Comparison of ENCODE assay signal across 13 cellular contexts in genomic region chr15:39625856-39626255, GRCh38. TPM values are rescaled to one million over a fixed set of nuclear protein-coding genes. Genes with fewer than 3 reads are reported as not detected.
DNase-seq lines count a peak whose midpoint lies in the region; ATAC-seq and TF ChIP-seq lines count a peak whose summit lies in the region.
"Had no signal": no experiment of that assay in that cellular context is flagged by ENCODE, and none has a peak within 500 bp of the region (broad histone marks: within the 10 kb centered on the region; RNA-seq: fewer than 3 reads in every experiment).

No MANE protein-coding gene starts in this region.

- no peak overlapping the region for H3K4me3 Mint-ChIP-seq in activated CD4-positive, alpha-beta T cell treated with anti-CD3 and anti-CD28 coated beads, Interleukin-2, amount 10 ng/mL, durations not matched to agents 7 days and 5 days
- peak overlapping the region; percentile 18 for H3K4me3 Mint-ChIP-seq in activated CD8-positive, alpha-beta T cell treated with anti-CD3 and anti-CD28 coated beads, Interleukin-2, amount 10 ng/mL, durations not matched to agents 7 days and 5 days
- no peak overlapping the region for H3K4me3 Mint-ChIP-seq in endothelial cell (ENCODE audit: unreplicated experiment)
- H3K4me3 Mint-ChIP-seq: activated naive CD4-positive, alpha-beta T cell treated with anti-CD3 and anti-CD28 coated beads, Interleukin-2, amount 50 U/mL, for 24 hours had no signal

- peaks cover 89% of the 10 kb centered on the region for H3K4me1 Mint-ChIP-seq in activated CD4-positive, alpha-beta T cell treated with anti-CD3 and anti-CD28 coated beads, Interleukin-2, amount 10 ng/mL, durations not matched to agents 7 days and 5 days
- peaks cover 96% of the 10 kb centered on the region for H3K4me1 Mint-ChIP-seq in activated CD8-positive, alpha-beta T cell treated with anti-CD3 and anti-CD28 coated beads, Interleukin-2, amount 10 ng/mL, durations not matched to agents 7 days and 5 days (ENCODE audit: low read depth)
- peaks cover 19% of the 10 kb centered on the region for H3K4me1 Mint-ChIP-seq in endothelial cell (ENCODE audit: unreplicated experiment)

- intact Hi-C loops in A673 (cut with micrococcal nuclease; ENCODE audit: unreplicated experiment) = no loop called here

- peak overlapping the region in 1 of 3 donors; percentile 19 for H3K9ac ChIP-seq in skeletal muscle tissue (ENCODE audit: low read depth in 1 of 3, low read length in 3 of 3)

- peaks cover 59% of the 10 kb centered on the region for H3K36me3 Mint-ChIP-seq in activated CD4-positive, alpha-beta T cell treated with anti-CD3 and anti-CD28 coated beads, Interleukin-2, amount 10 ng/mL, durations not matched to agents 7 days and 5 days (ENCODE audit: low read depth)
- H3K36me3 Mint-ChIP-seq in activated CD8-positive, alpha-beta T cell treated with anti-CD3 and anti-CD28 coated beads, Interleukin-2, amount 10 ng/mL, durations not matched to agents 7 days and 5 days (ENCODE audit: low read depth) = peaks cover 54% of the 10 kb centered on the region
- H3K36me3 Mint-ChIP-seq in endothelial cell (ENCODE audit: low read depth, unreplicated experiment) = no peaks in the 10 kb centered on the region

- peaks cover 35% of the 10 kb centered on the region for H3K9me3 Mint-ChIP-seq in activated CD4-positive, alpha-beta T cell treated with anti-CD3 and anti-CD28 coated beads, Interleukin-2, amount 10 ng/mL, durations not matched to agents 7 days and 5 days
- peaks cover 7% of the 10 kb centered on the region for H3K9me3 Mint-ChIP-seq in activated CD8-positive, alpha-beta T cell treated with anti-CD3 and anti-CD28 coated beads, Interleukin-2, amount 10 ng/mL, durations not matched to agents 7 days and 5 days (ENCODE audit: insufficient read depth)
- H3K9me3 Mint-ChIP-seq in endothelial cell (ENCODE audit: unreplicated experiment) = no peaks in the 10 kb centered on the region
- H3K9me3 Mint-ChIP-seq: activated naive CD4-positive, alpha-beta T cell treated with anti-CD3 and anti-CD28 coated beads, Interleukin-2, amount 50 U/mL, for 24 hours had no signal

- H3K36me3 ChIP-seq in skeletal muscle tissue (ENCODE audit: control insufficient read depth in 3 of 3, insufficient read depth in 3 of 3, low read length in 3 of 3) = peaks cover 0 to 2% (median 0%) of the 10 kb centered on the region in 3 donors
- no peaks in the 10 kb centered on the region for H3K36me3 ChIP-seq in A673 (ENCODE audit: insufficient read depth, low read length, poor library complexity, severe bottlenecking)
- H3K36me3 ChIP-seq: thoracic aorta had no signal

- H3K4me3 ChIP-seq in fibroblast of pulmonary artery (replicated peaks; ENCODE audit: low read depth, low read length) (no peak overlapping the region), skeletal muscle tissue (ENCODE audit: low read length in 3 of 3) (no peak overlapping the region), A673 (ENCODE audit: low read depth, low read length, poor library complexity, severe bottlenecking) (no peak overlapping the region)
- H3K4me3 ChIP-seq: thoracic aorta had no signal

- POLR2A ChIA-PET in activated CD4-positive, alpha-beta T cell treated with anti-CD3 and anti-CD28 coated beads, Interleukin-2, amount 10 ng/mL, durations not matched to agents 7 days and 5 days (lab: Charles Lee) = no interaction called here
- POLR2A ChIA-PET in activated CD8-positive, alpha-beta T cell treated with anti-CD3 and anti-CD28 coated beads, Interleukin-2, amount 10 ng/mL, durations not matched to agents 7 days and 5 days (lab: Charles Lee) = interaction anchor here (2.4 kb wide), 1 partner anchor 16 kb away, joined by 15 read pairs; no protein-coding TSS in a partner anchor
- POLR2A ChIA-PET in A673 (lab: Charles Lee; ENCODE audit: low non-redundant PET) = no interaction called here

- H3K27ac Mint-ChIP-seq in activated CD4-positive, alpha-beta T cell treated with anti-CD3 and anti-CD28 coated beads, Interleukin-2, amount 10 ng/mL, durations not matched to agents 7 days and 5 days = peak overlapping the region; percentile 99
- H3K27ac Mint-ChIP-seq in activated CD8-positive, alpha-beta T cell treated with anti-CD3 and anti-CD28 coated beads, Interleukin-2, amount 10 ng/mL, durations not matched to agents 7 days and 5 days = peak overlapping the region; percentile 97
- no peak overlapping the region for H3K27ac Mint-ChIP-seq in endothelial cell (ENCODE audit: unreplicated experiment)
- H3K27ac Mint-ChIP-seq: activated naive CD4-positive, alpha-beta T cell treated with anti-CD3 and anti-CD28 coated beads, Interleukin-2, amount 50 U/mL, for 24 hours had no signal

- CTCF ChIA-PET in activated CD4-positive, alpha-beta T cell treated with anti-CD3 and anti-CD28 coated beads, Interleukin-2, amount 10 ng/mL, durations not matched to agents 7 days and 5 days (lab: Charles Lee) = interaction anchor here (1.0 to 2.7 kb wide), 5 partner anchors 9 to 46 kb away, joined by 3 to 16 read pairs (median 4); no protein-coding TSS in a partner anchor
- CTCF ChIA-PET in activated CD8-positive, alpha-beta T cell treated with anti-CD3 and anti-CD28 coated beads, Interleukin-2, amount 10 ng/mL, durations not matched to agents 7 days and 5 days (lab: Charles Lee) = interaction anchor here (0.8 to 7.5 kb wide), 8 partner anchors 10 to 926 kb away, joined by 3 to 61 read pairs (median 12); partner anchors contain the start of gene THBS1
- CTCF ChIA-PET in A673 (lab: Charles Lee) = no interaction called here

- no TSS peak for BruUV-seq in A673 (replicated peaks; lab: Mats Ljungman, UMichigan)

- no peaks in the 10 kb centered on the region for H3K9me3 ChIP-seq in skeletal muscle tissue (ENCODE audit: control insufficient read depth in 3 of 3, low read length in 3 of 3)
- no peaks in the 10 kb centered on the region for H3K9me3 ChIP-seq in A673 (ENCODE audit: low read depth, low read length, poor library complexity, severe bottlenecking)
- H3K9me3 ChIP-seq: thoracic aorta had no signal

- no peak for TF ChIP-seq CTCF in fibroblast of pulmonary artery (IDR thresholded peaks at IDR 0.05; ENCODE audit: low read length, missing control alignments)
- TF ChIP-seq CTCF in endothelial cell (IDR thresholded peaks at IDR 0.05; ENCODE audit: unreplicated experiment) = no peak
- TF ChIP-seq CTCF in A673 (conservative IDR thresholded peaks at IDR 0.05; ENCODE audit: low read depth, low read length) = no peak

- no peak for DNase-seq in activated CD4-positive, alpha-beta T cell treated with anti-CD3 and anti-CD28 coated beads, Interleukin-2, amount 10 ng/mL, durations not matched to agents 7 days and 5 days
- DNase-seq in activated CD4-positive, alpha-beta T cell treated with anti-CD3 and anti-CD28 coated beads for 4 hours = no peak
- no peak for DNase-seq in activated CD8-positive, alpha-beta T cell treated with anti-CD3 and anti-CD28 coated beads, Interleukin-2, amount 10 ng/mL, durations not matched to agents 7 days and 5 days
- peak; percentile 46 for DNase-seq in fibroblast of pulmonary artery (ENCODE audit: low read depth)
- no peak for DNase-seq in endothelial cell (ENCODE audit: low spot score)
- no peak for DNase-seq in NCI-H1417 (lab: John Stamatoyannopoulos, UW)
- DNase-seq in A673 (ENCODE audit: low spot score) = no peak
- DNase-seq: DMS79 treated with DMSO at 0.1 percent for 48 hours, NCI-H1694 had no signal

- no peak for ATAC-seq in activated CD8-positive, alpha-beta T cell treated with anti-CD3 and anti-CD28 coated beads, Interleukin-2, amount 10 ng/mL, durations not matched to agents 7 days and 5 days
- ATAC-seq: activated CD4-positive, CD25-positive, alpha-beta regulatory T cell treated with anti-CD3 and anti-CD28 coated beads, Interleukin-2, amount 50 U/mL, for 24 hours had no signal

- peak overlapping the region; percentile 70 for H3K27ac ChIP-seq in skeletal muscle tissue (ENCODE audit: low read depth, low read length)
- no peak overlapping the region for H3K27ac ChIP-seq in A673 (ENCODE audit: low read depth, low read length, poor library complexity, severe bottlenecking)

- peaks cover 29 to 52% (median 45%) of the 10 kb centered on the region in 3 donors for H3K4me1 ChIP-seq in skeletal muscle tissue (ENCODE audit: control insufficient read depth in 3 of 3, insufficient read depth in 3 of 3, low read length in 3 of 3)
- no peaks in the 10 kb centered on the region for H3K4me1 ChIP-seq in A673 (ENCODE audit: insufficient read depth, low read length, poor library complexity, severe bottlenecking)

- no peaks in the 10 kb centered on the region for H3K27me3 ChIP-seq in skeletal muscle tissue (ENCODE audit: control insufficient read depth in 3 of 3, insufficient read depth in 3 of 3, low read length in 3 of 3)
- H3K27me3 ChIP-seq in A673 (replicated peaks; ENCODE audit: insufficient read depth, low read depth, low read length, poor library complexity) = no peaks in the 10 kb centered on the region

- no peaks in the 10 kb centered on the region for H3K27me3 Mint-ChIP-seq in activated CD4-positive, alpha-beta T cell treated with anti-CD3 and anti-CD28 coated beads, Interleukin-2, amount 10 ng/mL, durations not matched to agents 7 days and 5 days
- H3K27me3 Mint-ChIP-seq in activated CD8-positive, alpha-beta T cell treated with anti-CD3 and anti-CD28 coated beads, Interleukin-2, amount 10 ng/mL, durations not matched to agents 7 days and 5 days (ENCODE audit: low read depth) = no peaks in the 10 kb centered on the region
- H3K27me3 Mint-ChIP-seq in endothelial cell (ENCODE audit: unreplicated experiment) = peaks cover 2% of the 10 kb centered on the region
- H3K27me3 Mint-ChIP-seq: activated naive CD4-positive, alpha-beta T cell treated with anti-CD3 and anti-CD28 coated beads, Interleukin-2, amount 50 U/mL, for 24 hours had no signal

RNA-seq across cellular contexts. Expression of gene THBS1, which starts 45.0 kb away (rescaled TPM):
- 1 to 10 TPM in 1 of 2 experiments, under 1 TPM in 1; 0.40 to 1.1 TPM for total RNA-seq in activated CD4-positive, alpha-beta T cell treated with anti-CD3 and anti-CD28 coated beads, Interleukin-2, amount 10 ng/mL, durations not matched to agents 7 days and 5 days
- total RNA-seq in activated CD8-positive, alpha-beta T cell treated with anti-CD3 and anti-CD28 coated beads, Interleukin-2, amount 10 ng/mL, durations not matched to agents 7 days and 5 days = 1 to 10 TPM in 1 of 2 experiments, under 1 TPM in 1; 0.87 to 1.2 TPM
- total RNA-seq in skeletal muscle tissue (150 TPM), endothelial cell (ENCODE audit: unreplicated experiment) (8.2 TPM), A673 (2021) (0.76 and 0.80 TPM in 2 replicates)

Comparison
In these comparisons a context has a peak if more than half of its experiments do, and no peak if none do; other contexts are left out.
1. RNA of gene THBS1, which starts 45.0 kb away (total RNA-seq): 150 TPM in skeletal muscle tissue (single experiment); 8.2 TPM in endothelial cell (single experiment), 0.87 to 1.2 TPM in activated CD8-positive, alpha-beta T cell treated with anti-CD3 and anti-CD28 coated beads, Interleukin-2, amount 10 ng/mL, durations not matched to agents 7 days and 5 days, 0.40 to 1.1 TPM in activated CD4-positive, alpha-beta T cell treated with anti-CD3 and anti-CD28 coated beads, Interleukin-2, amount 10 ng/mL, durations not matched to agents 7 days and 5 days and 0.76 to 0.80 TPM in A673; every median in the first group is over 10 times any median in the second.